In the genomic region with DNA sequence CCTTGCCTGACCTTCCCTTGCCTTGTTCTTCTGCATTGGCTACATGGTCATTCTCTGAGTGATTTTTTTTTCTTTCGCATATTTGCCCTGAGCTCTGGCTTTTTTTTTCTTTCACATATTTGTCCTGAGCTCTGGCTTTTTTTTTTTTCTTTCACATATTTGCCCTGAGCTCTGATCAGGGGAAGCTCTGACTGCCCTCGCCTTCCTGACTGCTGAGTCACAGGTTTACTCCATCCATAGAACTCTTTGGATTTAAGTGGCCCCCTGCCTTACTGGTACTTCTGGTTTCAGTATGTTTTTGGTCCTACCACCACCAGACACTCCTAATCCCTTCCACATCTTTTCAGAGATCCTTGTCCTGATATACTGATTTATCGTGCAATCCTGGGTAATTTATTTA, we compare ENCODE assay signal across 10 cellular contexts.
DNase-seq lines count a peak whose midpoint lies in the region; ATAC-seq and TF ChIP-seq lines count a peak whose summit lies in the region.
"Had no signal": no experiment of that assay in that cellular context is flagged by ENCODE, and none has a peak within 500 bp of the region (broad histone marks: within the 10 kb centered on the region; RNA-seq: fewer than 3 reads in every experiment).

No MANE protein-coding gene starts in this region.

- H3K27ac Mint-ChIP-seq in MCF 10A (ENCODE audit: low read depth, unreplicated experiment): peak overlapping the region; percentile 93

- H3K27me3 ChIP-seq in breast epithelium (no peaks in the 10 kb centered on the region), brain microvascular endothelial cell (replicated peaks) (no peaks in the 10 kb centered on the region), kidney epithelial cell (ENCODE audit: control insufficient read depth, insufficient read depth, low read length) (no peaks in the 10 kb centered on the region), MM.1S (replicated peaks; ENCODE audit: insufficient read depth, low read length) (peaks cover 19% of the 10 kb centered on the region; the same call in 1 of the 2 replicates)

- no peaks in the 10 kb centered on the region for H3K4me1 ChIP-seq in breast epithelium
- peaks cover 8% of the 10 kb centered on the region for H3K4me1 ChIP-seq in MM.1S (ENCODE audit: low read length)

- no peak overlapping the region for H3K4me3 ChIP-seq in breast epithelium
- H3K4me3 ChIP-seq in brain microvascular endothelial cell (ENCODE audit: low read depth, low read length): no peak overlapping the region
- no peak overlapping the region for H3K4me3 ChIP-seq in kidney epithelial cell (ENCODE audit: low read depth, low read length)
- no peak overlapping the region for H3K4me3 ChIP-seq in MM.1S (ENCODE audit: low read length)

- no peak overlapping the region for H3K9ac ChIP-seq in MM.1S (ENCODE audit: low read length)

- intact Hi-C loops in MCF 10A (cut with micrococcal nuclease): no loop called here
- intact Hi-C loops in breast epithelium (cut with DNase I; ENCODE audit: low total_unique reads): no loop called here

- peaks cover 11% of the 10 kb centered on the region for H3K4me1 Mint-ChIP-seq in MCF 10A (ENCODE audit: insufficient read depth, unreplicated experiment)

- no peaks in the 10 kb centered on the region for H3K79me2 ChIP-seq in MM.1S (ENCODE audit: low read length)

- no peaks in the 10 kb centered on the region for H3F3A ChIP-seq in MM.1S (ENCODE audit: insufficient read depth, low read length)

- H3K4me3 Mint-ChIP-seq in MCF 10A (ENCODE audit: unreplicated experiment): peak overlapping the region; percentile 19

- BruUV-seq in MCF 10A (replicated peaks; lab: Mats Ljungman, UMichigan): no TSS peak

- POLR2A ChIA-PET in MCF 10A (lab: Yijun Ruan, JAX): no interaction called here

- TF ChIP-seq CTCF in MCF 10A (IDR thresholded peaks at IDR 0.05; ENCODE audit: unreplicated experiment) (no peak), breast epithelium (IDR thresholded peaks at IDR 0.05) (no peak), brain microvascular endothelial cell (IDR thresholded peaks at IDR 0.05; ENCODE audit: low read depth, low read length, missing control alignments) (no peak), kidney epithelial cell (IDR thresholded peaks at IDR 0.05; ENCODE audit: insufficient read depth, low read length, poor library complexity, severe bottlenecking) (no peak), MM.1S (IDR thresholded peaks at IDR 0.05; ENCODE audit: low read length) (no peak)

- H3K9me2 ChIP-seq in MM.1S (replicated peaks; ENCODE audit: insufficient read depth, low read length): no peaks in the 10 kb centered on the region

- ATAC-seq in HG02623 (IDR thresholded peaks at IDR 0.05; ENCODE audit: unreplicated experiment): no peak

- H3K9me3 ChIP-seq in breast epithelium (no peaks in the 10 kb centered on the region), MM.1S (replicated peaks; ENCODE audit: insufficient read depth, low read length) (no peaks in the 10 kb centered on the region)

- H3K36me3 Mint-ChIP-seq in MCF 10A (ENCODE audit: insufficient read depth, unreplicated experiment): no peaks in the 10 kb centered on the region

- CTCF ChIA-PET in MCF 10A (lab: Yijun Ruan, JAX): interaction anchor here (1.4 kb wide), 1 partner anchor 21 kb away, joined by 4 read pairs; no protein-coding TSS in a partner anchor

- in situ Hi-C loops in brain microvascular endothelial cell (cut with HindIII; ENCODE audit: low pct_ligation_motif_present, low sequenced_read_pairs): loop anchor here (25.0 kb wide), 1 partner anchor 102 kb away; no protein-coding TSS in a partner anchor

- no peak for TF ChIP-seq POLR2A in breast epithelium (IDR thresholded peaks at IDR 0.05)

- no peaks in the 10 kb centered on the region for H3K9me3 Mint-ChIP-seq in MCF 10A (ENCODE audit: unreplicated experiment)

- H3K4me2 ChIP-seq in MM.1S (ENCODE audit: low read depth, low read length): no peak overlapping the region

- no peaks in the 10 kb centered on the region for H4K20me1 ChIP-seq in MM.1S (ENCODE audit: insufficient read depth, low read length)

- H3K27ac ChIP-seq in breast epithelium (no peak overlapping the region), brain microvascular endothelial cell (peak overlapping the region; percentile 18), MM.1S (ENCODE audit: low read length) (no peak overlapping the region)
- H3K27ac ChIP-seq: 22Rv1 had no signal

- no peaks in the 10 kb centered on the region for H3K36me3 ChIP-seq in breast epithelium
- H3K36me3 ChIP-seq in brain microvascular endothelial cell (replicated peaks): no peaks in the 10 kb centered on the region
- H3K36me3 ChIP-seq in kidney epithelial cell (ENCODE audit: control insufficient read depth, insufficient read depth, low read length): no peaks in the 10 kb centered on the region
- H3K36me3 ChIP-seq in MM.1S (replicated peaks; ENCODE audit: insufficient read depth, low read length): no peaks in the 10 kb centered on the region

- no peak overlapping the region for H2AFZ ChIP-seq in MM.1S (ENCODE audit: low read length)

- H3K27me3 Mint-ChIP-seq in MCF 10A (ENCODE audit: insufficient read depth, unreplicated experiment): no peaks in the 10 kb centered on the region

- peak; percentile 55 for DNase-seq in MCF 10A (ENCODE audit: unreplicated experiment)
- no peak for DNase-seq in breast epithelium (ENCODE audit: low spot score in 2 of 2)
- DNase-seq in brain microvascular endothelial cell: peak; percentile 83
- peak; percentile 83 for DNase-seq in kidney epithelial cell (ENCODE audit: low read depth)
- no peak for DNase-seq in MM.1S
- no peak for DNase-seq in NCI-H524 (lab: John Stamatoyannopoulos, UW)
- DNase-seq in UCSD-AML1 (lab: John Stamatoyannopoulos, UW; ENCODE audit: unreplicated experiment): no peak
- DNase-seq: activated CD8-positive, alpha-beta memory T cell treated with anti-CD3 and anti-CD28 coated beads, Interleukin-2, amount 50 U/mL, for 48 hours had no signal

Comparison
In these comparisons a context has a peak if more than half of its experiments do, and no peak if none do; other contexts are left out.
1. DNase-seq: peak in MCF 10A (single experiment), brain microvascular endothelial cell (single experiment) and kidney epithelial cell (single experiment); none in breast epithelium (0 of 2), MM.1S (single experiment), NCI-H524 (0 of 2) and UCSD-AML1 (single experiment).